Comparison of ENCODE assay signal across 8 cellular contexts in the genomic region with DNA sequence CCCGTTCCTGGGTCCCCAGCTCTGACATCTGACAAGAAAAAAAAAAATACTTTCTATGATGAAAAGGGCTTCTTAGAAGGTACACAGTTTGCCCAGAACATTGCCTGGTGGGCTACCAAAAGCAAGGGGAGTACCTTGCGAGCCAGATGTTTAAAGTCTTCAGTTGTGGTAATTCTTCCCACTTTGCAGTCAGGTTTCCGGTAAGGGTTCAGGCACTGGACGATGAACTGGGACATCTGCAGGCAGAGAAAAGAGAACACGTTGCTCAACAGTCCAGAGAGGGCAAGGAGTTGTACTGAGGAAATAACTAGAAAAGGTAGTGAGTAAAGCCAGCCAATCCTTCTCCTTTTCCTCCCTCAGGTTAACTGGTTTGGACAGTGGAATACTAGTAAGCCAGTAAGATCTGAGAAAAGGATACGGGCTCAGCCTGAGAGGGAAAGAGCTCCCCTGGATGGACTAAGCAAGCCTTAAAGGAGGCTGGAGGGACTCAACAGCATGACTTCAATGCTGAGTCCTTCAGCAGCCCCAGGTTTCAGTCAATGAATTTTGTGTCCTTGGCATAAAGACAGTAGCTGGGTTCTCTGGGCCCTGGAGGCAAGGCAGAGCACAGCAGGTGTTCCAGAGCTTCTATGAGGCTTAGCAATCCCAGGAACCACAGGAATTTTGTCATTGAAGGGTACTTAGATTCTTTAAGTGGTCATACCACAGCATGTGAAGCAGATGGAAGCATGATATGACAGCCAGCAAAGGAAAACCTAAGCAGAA. TPM values are rescaled to one million over a fixed set of nuclear protein-coding genes. Genes with fewer than 3 reads are reported as not detected.
DNase-seq lines count a peak whose midpoint lies in the region; ATAC-seq, FAIRE-seq and TF ChIP-seq lines count a peak whose summit lies in the region.

No MANE protein-coding gene starts in this region.

- dilution Hi-C loops in mammary epithelial cell (cut with HindIII; ENCODE audit: low sequenced_read_pairs): no loop called here

- H3K9ac ChIP-seq in mammary epithelial cell (ENCODE audit: insufficient read depth, low read length): no peak overlapping the region

- H3K4me1 ChIP-seq in mammary epithelial cell (ENCODE audit: insufficient read depth, low read length) (peaks cover 35% of the 10 kb centered on the region), upper lobe of left lung (peaks cover 17 to 47% (median 34%) of the 10 kb centered on the region in 4 donors)

- TF ChIP-seq CTCF in mammary epithelial cell (conservative IDR thresholded peaks at IDR 0.05 in 1 of 2, IDR thresholded peaks at IDR 0.05 in 1 of 2; ENCODE audit: extremely low read depth in 1 of 2, insufficient read depth in 1 of 2, low read depth in 1 of 2, low read length in 2 of 2) (no peak), MCF 10A (IDR thresholded peaks at IDR 0.05; ENCODE audit: unreplicated experiment) (no peak), upper lobe of left lung (IDR thresholded peaks at IDR 0.05) (peak in 2 of 6 experiments; percentile 6 to 43)

- peaks cover 9% of the 10 kb centered on the region for H3K4me1 Mint-ChIP-seq in MCF 10A (ENCODE audit: insufficient read depth, unreplicated experiment)

- H3K9me3 ChIP-seq in mammary epithelial cell (replicated peaks; ENCODE audit: insufficient read depth, low read length): no peaks in the 10 kb centered on the region
- no peaks in the 10 kb centered on the region for H3K9me3 ChIP-seq in upper lobe of left lung

- in situ Hi-C loops in mammary epithelial cell (cut with MboI; ENCODE audit: low sequenced_read_pairs in 2 of 2): no loop called here

- no peak overlapping the region for H3K27ac Mint-ChIP-seq in MCF 10A (ENCODE audit: low read depth, unreplicated experiment)

- no peak overlapping the region for H3K4me3 Mint-ChIP-seq in MCF 10A (ENCODE audit: unreplicated experiment)

- H3K36me3 ChIP-seq in mammary epithelial cell (ENCODE audit: insufficient read depth, low read length) (peaks cover 4% of the 10 kb centered on the region), upper lobe of left lung (peaks cover 0 to 58% (median 17%) of the 10 kb centered on the region in 4 donors)

- POLR2A ChIA-PET in MCF 10A (lab: Yijun Ruan, JAX): interaction anchor here (0.6 kb wide), 2 partner anchors 129 to 663 kb away, joined by 3 to 4 read pairs; no protein-coding TSS in a partner anchor

- TF ChIP-seq EP300 in upper lobe of left lung (IDR thresholded peaks at IDR 0.05): no peak

- peak overlapping the region; percentile 8 for H3K4me2 ChIP-seq in mammary epithelial cell (ENCODE audit: insufficient read depth, low read depth, low read length)

- CTCF ChIA-PET in mammary epithelial cell (lab: Charles Lee; ENCODE audit: low non-redundant PET): no interaction called here
- CTCF ChIA-PET in MCF 10A (lab: Yijun Ruan, JAX): no interaction called here

- peaks cover 15% of the 10 kb centered on the region for H3K79me2 ChIP-seq in mammary epithelial cell (ENCODE audit: insufficient read depth, low read length)

- no peak for FAIRE-seq in RCC 7860 (lab: Jason Lieb, UNC)

- no peaks in the 10 kb centered on the region for H3K27me3 Mint-ChIP-seq in MCF 10A (ENCODE audit: insufficient read depth, unreplicated experiment)

- intact Hi-C loops in mammary epithelial cell (cut with micrococcal nuclease): loop anchor here (10.0 kb wide), 2 partner anchors 147 to 307 kb away; a partner anchor contains a TSS
- intact Hi-C loops in MCF 10A (cut with micrococcal nuclease): no loop called here

- DNase-seq in mammary epithelial cell: no peak
- no peak for DNase-seq in MCF 10A (ENCODE audit: unreplicated experiment)
- DNase-seq in RCC 7860 (ENCODE audit: low spot score): peak; percentile 59
- DNase-seq in hepatic stellate cell (ENCODE audit: low spot score): peak; percentile 9
- DNase-seq in upper lobe of left lung: peak in 1 of 2 donors; percentile 55
- no peak for DNase-seq in NCI-H2081 (lab: John Stamatoyannopoulos, UW)
- DNase-seq in NCI-H1694 (lab: John Stamatoyannopoulos, UW): no peak

- TF ChIP-seq POLR2A in upper lobe of left lung (IDR thresholded peaks at IDR 0.05): no peak

- H3K4me3 ChIP-seq in mammary epithelial cell (replicated peaks in 1 of 3; ENCODE audit: insufficient read depth in 1 of 3, low read depth in 2 of 3, low read length in 3 of 3) (no peak overlapping the region), upper lobe of left lung (no peak overlapping the region)

- H3K27me3 ChIP-seq in mammary epithelial cell (ENCODE audit: insufficient read depth, low read length) (no peaks in the 10 kb centered on the region), upper lobe of left lung (no peaks in the 10 kb centered on the region)

- H3K27ac ChIP-seq in mammary epithelial cell (ENCODE audit: insufficient read depth, low read depth, low read length) (no peak overlapping the region), upper lobe of left lung (peak overlapping the region; percentile 50 to 71 (median 60))

- peaks cover 55% of the 10 kb centered on the region for H3K36me3 Mint-ChIP-seq in MCF 10A (ENCODE audit: insufficient read depth, unreplicated experiment)

- WGBS in mammary epithelial cell (ENCODE audit: low coverage, missing lambda C conversion rate): 93% methylated on average over 6 of the region's 6 CpGs
- WGBS in upper lobe of left lung, 2 donors: 64 to 66% methylated on average over 6 of the region's 6 CpGs

- ATAC-seq in upper lobe of left lung (ENCODE audit: low FRiP score in 2 of 2): peak; percentile 25 to 67
- no peak for ATAC-seq in HG02885 (IDR thresholded peaks at IDR 0.05; ENCODE audit: poor library complexity, unreplicated experiment)

- BruUV-seq in mammary epithelial cell (replicated peaks; lab: Mats Ljungman, UMichigan): no TSS peak
- BruUV-seq in MCF 10A (replicated peaks; lab: Mats Ljungman, UMichigan): no TSS peak

- no peaks in the 10 kb centered on the region for H4K20me1 ChIP-seq in mammary epithelial cell (ENCODE audit: insufficient read depth, low read length)

- H2AFZ ChIP-seq in mammary epithelial cell (ENCODE audit: low read depth, low read length): no peak overlapping the region

- no peaks in the 10 kb centered on the region for H3K9me3 Mint-ChIP-seq in MCF 10A (ENCODE audit: unreplicated experiment)

RNA-seq across cellular contexts. Expression of a gene that starts 38.2 kb away (rescaled TPM):
- total RNA-seq in mammary epithelial cell (10 to 100 TPM; 21.3 to 42.3 TPM), MCF 10A (2022) (14.2 and 20.2 TPM in 2 replicates), upper lobe of left lung (100 to 1,000 TPM in 5 of 6 donors, 10 to 100 TPM in 1; 94.7 to 436 (median 163) TPM)
- polyA plus RNA-seq in mammary epithelial cell: 24.6 TPM
- polyA minus RNA-seq in mammary epithelial cell: 63.5 TPM

RNA-seq across cellular contexts. Expression of a gene that starts 41.1 kb away (rescaled TPM):
- 10 to 100 TPM; 17.8 to 42.1 TPM for total RNA-seq in mammary epithelial cell
- 31.4 TPM for polyA plus RNA-seq in mammary epithelial cell
- 19.6 TPM for polyA minus RNA-seq in mammary epithelial cell
- total RNA-seq in MCF 10A (2022): 43.9 and 45.9 TPM in 2 replicates
- 10 to 100 TPM; 42.3 to 93.2 (median 69.8) TPM for total RNA-seq in upper lobe of left lung

Comparison
In these comparisons a context has a peak if more than half of its experiments do, and no peak if none do; other contexts are left out.
1. DNase-seq: peak in RCC 7860 (single experiment) and hepatic stellate cell (single experiment); none in mammary epithelial cell (single experiment), MCF 10A (single experiment), NCI-H2081 (0 of 2) and NCI-H1694 (single experiment).